In the genomic region with DNA sequence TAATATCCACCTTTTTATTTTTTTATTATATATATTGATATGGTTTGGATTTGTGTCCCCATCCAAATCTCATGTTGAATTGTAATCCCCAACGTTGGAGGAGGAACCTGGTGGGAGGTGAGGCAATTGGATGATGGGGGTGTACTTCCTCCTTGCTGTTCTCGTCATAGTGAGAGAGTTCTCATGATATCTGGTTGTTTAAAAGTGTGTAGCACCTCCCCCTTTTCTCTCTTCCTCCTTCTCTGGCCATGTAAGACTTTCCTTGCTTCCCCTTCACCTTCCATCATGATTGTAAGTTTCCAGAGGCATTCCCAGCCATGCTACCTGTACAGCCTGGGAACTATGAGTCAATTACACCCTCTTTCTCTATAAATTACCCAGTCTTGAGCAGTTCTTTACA, we compare ENCODE assay signal across 21 cellular contexts. TPM values are rescaled to one million over a fixed set of nuclear protein-coding genes. Genes with fewer than 3 reads are reported as not detected.
DNase-seq lines count a peak whose midpoint lies in the region; ATAC-seq and TF ChIP-seq lines count a peak whose summit lies in the region.
"Had no signal": no experiment of that assay in that cellular context is flagged by ENCODE, and none has a peak within 500 bp of the region (broad histone marks: within the 10 kb centered on the region; RNA-seq: fewer than 3 reads in every experiment).

No MANE protein-coding gene starts in this region.

- H3K27ac ChIP-seq in HL-60 (replicated peaks) = no peak overlapping the region
- H3K27ac ChIP-seq in upper lobe of right lung = no peak overlapping the region
- H3K27ac ChIP-seq: BLaER1 treated with 17β-estradiol and CSF1 and Interleukin-3, amounts not matched to agents 10 nM and 100 nM; GM23248; KMS-11; SJSA1 had no signal

- peaks cover 4% of the 10 kb centered on the region for H3K27me3 ChIP-seq in HL-60 (ENCODE audit: insufficient read depth, poor library complexity, severe bottlenecking)
- H3K27me3 ChIP-seq in upper lobe of right lung = peaks cover 20% of the 10 kb centered on the region

- no peak overlapping the region for H3K4me3 ChIP-seq in HL-60 (replicated peaks; ENCODE audit: insufficient read depth, low read length)
- no peak overlapping the region for H3K4me3 ChIP-seq in upper lobe of right lung
- H3K4me3 ChIP-seq: BLaER1 treated with 17β-estradiol and CSF1 and Interleukin-3, amounts not matched to agents 10 nM and 100 nM; GM23248; SJSA1 had no signal

- no peaks in the 10 kb centered on the region for H3K36me3 ChIP-seq in upper lobe of right lung
- H3K36me3 ChIP-seq: BLaER1 treated with 17β-estradiol and CSF1 and Interleukin-3, amounts not matched to agents 10 nM and 100 nM; SJSA1 had no signal

- DNase-seq in HL-60 (ENCODE audit: low read depth in 1 of 2, low spot score in 1 of 2) (peak; percentile 73 to 77), MV-4-11 (lab: John Stamatoyannopoulos, UW) (peak; percentile 60), SKM-1 (lab: John Stamatoyannopoulos, UW; ENCODE audit: unreplicated experiment) (peak; percentile 32), upper lobe of right lung (no peak), NCI-H510A treated with DMSO at 0.1 percent for 48 hours (lab: John Stamatoyannopoulos, UW) (no peak), NCI-H748 treated with DMSO at 0.1 percent for 48 hours (lab: John Stamatoyannopoulos, UW) (no peak), occipital lobe (lab: John Stamatoyannopoulos, UW) (no peak)
- DNase-seq: CD8-positive, alpha-beta memory T cell; GM23248; H9; NCI-H1092; NCI-H1436 treated with DMSO at 0.1 percent for 48 hours; NCI-H1930; NCI-H226; NCI-H524 treated with DMSO at 0.1 percent for 48 hours; SW 1271; T-helper 17 cell had no signal

- H3K9me3 ChIP-seq in upper lobe of right lung = no peaks in the 10 kb centered on the region
- H3K9me3 ChIP-seq: SJSA1 had no signal

- TF ChIP-seq CTCF in HL-60 (IDR thresholded peaks at IDR 0.05; ENCODE audit: insufficient read depth, low read length) (no peak), upper lobe of right lung (IDR thresholded peaks at IDR 0.05) (no peak)

- peak; percentile 60 for ATAC-seq in upper lobe of right lung
- ATAC-seq: Panc1, T-helper 17 cell had no signal

- no peaks in the 10 kb centered on the region for H3K4me1 ChIP-seq in upper lobe of right lung
- H3K4me1 ChIP-seq: SJSA1 had no signal

- intact Hi-C loops in upper lobe of right lung (cut with DNase I) = no loop called here

RNA-seq across cellular contexts. Expression of a gene that starts 22.7 kb away (rescaled TPM):
- total RNA-seq in upper lobe of right lung (9.1 TPM), occipital lobe (286 TPM)

Comparison
In these comparisons a context has a peak if more than half of its experiments do, and no peak if none do; other contexts are left out.
1. DNase-seq: peak in HL-60 (2 of 2), MV-4-11 (single experiment) and SKM-1 (single experiment); none in upper lobe of right lung (single experiment), NCI-H510A treated with DMSO at 0.1 percent for 48 hours (single experiment), NCI-H748 treated with DMSO at 0.1 percent for 48 hours (single experiment) and occipital lobe (single experiment).
2. RNA of a gene that starts 22.7 kb away (total RNA-seq): 286 TPM in occipital lobe (single experiment); 9.1 TPM in upper lobe of right lung (single experiment); every median in the first group is over 10 times any median in the second.